In genomic region chr9:128703616-128704355, GRCh38 we compare ENCODE assay signal across 6 cellular contexts. TPM values are rescaled to one million over a fixed set of nuclear protein-coding genes. Genes with fewer than 3 reads are reported as not detected.
DNase-seq lines count a peak whose midpoint lies in the region; ATAC-seq and TF ChIP-seq lines count a peak whose summit lies in the region.

No MANE protein-coding gene starts in this region.

- peak overlapping the region; percentile 69 for H3K4me3 ChIP-seq in lung

- peak overlapping the region; percentile 80 to 91 for H3K4me3 Mint-ChIP-seq in CD14-positive monocyte
- peak overlapping the region; percentile 79 for H3K4me3 Mint-ChIP-seq in activated CD8-positive, alpha-beta T cell treated with anti-CD3 and anti-CD28 coated beads, Interleukin-2, amount 10 ng/mL, durations not matched to agents 7 days and 5 days

- no peaks in the 10 kb centered on the region for H3K36me3 Mint-ChIP-seq in CD14-positive monocyte
- peaks cover 2% of the 10 kb centered on the region for H3K36me3 Mint-ChIP-seq in activated CD8-positive, alpha-beta T cell treated with anti-CD3 and anti-CD28 coated beads, Interleukin-2, amount 10 ng/mL, durations not matched to agents 7 days and 5 days (ENCODE audit: low read depth)

- H3K27me3 ChIP-seq in lung (ENCODE audit: control insufficient read depth, insufficient read depth), result no peaks in the 10 kb centered on the region

- H3K9me3 ChIP-seq in lung (ENCODE audit: control insufficient read depth in 2 of 2, insufficient read depth in 1 of 2, low read length in 1 of 2), result no peaks in the 10 kb centered on the region

- peak overlapping the region in 1 of 7 donors; percentile 30 for H3K27ac Mint-ChIP-seq in CD14-positive monocyte
- H3K27ac Mint-ChIP-seq in activated CD8-positive, alpha-beta T cell treated with anti-CD3 and anti-CD28 coated beads, Interleukin-2, amount 10 ng/mL, durations not matched to agents 7 days and 5 days, result peak overlapping the region; percentile 60

- peaks cover 8 to 13% (median 12%) of the 10 kb centered on the region in 3 donors for H3K27me3 Mint-ChIP-seq in CD14-positive monocyte (ENCODE audit: low read depth in 3 of 3)
- no peaks in the 10 kb centered on the region for H3K27me3 Mint-ChIP-seq in activated CD8-positive, alpha-beta T cell treated with anti-CD3 and anti-CD28 coated beads, Interleukin-2, amount 10 ng/mL, durations not matched to agents 7 days and 5 days (ENCODE audit: low read depth)

- H3K36me3 ChIP-seq in lung (ENCODE audit: control insufficient read depth in 2 of 2, insufficient read depth in 2 of 2, low read length in 2 of 2), result peaks cover 0 to 3% of the 10 kb centered on the region in 2 donors

- peaks cover 13% of the 10 kb centered on the region for H3K4me1 Mint-ChIP-seq in CD14-positive monocyte
- peaks cover 14% of the 10 kb centered on the region for H3K4me1 Mint-ChIP-seq in activated CD8-positive, alpha-beta T cell treated with anti-CD3 and anti-CD28 coated beads, Interleukin-2, amount 10 ng/mL, durations not matched to agents 7 days and 5 days (ENCODE audit: low read depth)

- POLR2A ChIA-PET in activated CD8-positive, alpha-beta T cell treated with anti-CD3 and anti-CD28 coated beads, Interleukin-2, amount 10 ng/mL, durations not matched to agents 7 days and 5 days (lab: Charles Lee), result interaction anchor here (0.9 kb wide), 1 partner anchor 35 kb away, joined by 5 read pairs; no protein-coding TSS in a partner anchor

- intact Hi-C loops in CD14-positive monocyte (cut with micrococcal nuclease), result no loop called here

- WGBS in lung, 2 donors, result 54 to 57% methylated on average over 29 to 31 of the region's 31 CpGs

- no peaks in the 10 kb centered on the region for H3K9me3 Mint-ChIP-seq in CD14-positive monocyte
- H3K9me3 Mint-ChIP-seq in activated CD8-positive, alpha-beta T cell treated with anti-CD3 and anti-CD28 coated beads, Interleukin-2, amount 10 ng/mL, durations not matched to agents 7 days and 5 days (ENCODE audit: insufficient read depth), result no peaks in the 10 kb centered on the region

- TF ChIP-seq CTCF in CD14-positive monocyte (IDR thresholded peaks at IDR 0.05), result no peak
- no peak for TF ChIP-seq CTCF in lung (IDR thresholded peaks at IDR 0.05; ENCODE audit: control extremely low read depth, extremely low read depth)

- no peak for ATAC-seq in activated CD8-positive, alpha-beta T cell treated with anti-CD3 and anti-CD28 coated beads, Interleukin-2, amount 10 ng/mL, durations not matched to agents 7 days and 5 days
- ATAC-seq in lung (ENCODE audit: insufficient read depth, low FRiP score), result peak; percentile 4
- ATAC-seq in GM18498 (IDR thresholded peaks at IDR 0.05; ENCODE audit: unreplicated experiment), result no peak
- no peak for ATAC-seq in HG02981 (IDR thresholded peaks at IDR 0.05; ENCODE audit: unreplicated experiment)

- peak; percentile 41 for DNase-seq in CD14-positive monocyte (ENCODE audit: low spot score)
- DNase-seq in activated CD8-positive, alpha-beta T cell treated with anti-CD3 and anti-CD28 coated beads, Interleukin-2, amount 10 ng/mL, durations not matched to agents 7 days and 5 days, result no peak
- no peak for DNase-seq in lung (ENCODE audit: low spot score)
- no peak for DNase-seq in retina

- H3K4me1 ChIP-seq in lung (ENCODE audit: control insufficient read depth in 2 of 2, insufficient read depth in 2 of 2, low read length in 2 of 2), result peaks cover 0 to 5% of the 10 kb centered on the region in 2 donors

- CTCF ChIA-PET in activated CD8-positive, alpha-beta T cell treated with anti-CD3 and anti-CD28 coated beads, Interleukin-2, amount 10 ng/mL, durations not matched to agents 7 days and 5 days (lab: Charles Lee), result no interaction called here

- H3K27ac ChIP-seq in lung (ENCODE audit: low read depth in 1 of 2, low read length in 1 of 2), result peak overlapping the region; percentile 69 to 84

RNA-seq across cellular contexts. Expression of gene PKN3, which starts 1.5 kb away (rescaled TPM):
- polyA plus RNA-seq in CD14-positive monocyte, result under 1 TPM; 0.11 to 0.27 TPM
- total RNA-seq in activated CD8-positive, alpha-beta T cell treated with anti-CD3 and anti-CD28 coated beads, Interleukin-2, amount 10 ng/mL, durations not matched to agents 7 days and 5 days, result 1 to 10 TPM; 7.6 to 8.0 TPM
- 10 to 100 TPM in 1 of 2 donors, 1 to 10 TPM in 1; 4.1 to 19.3 TPM for total RNA-seq in lung
- polyA plus RNA-seq in lung, result 10 to 100 TPM in 1 of 2 donors, 1 to 10 TPM in 1; 8.6 to 13.0 TPM

RNA-seq across cellular contexts. Expression of gene SET, which starts 14.8 kb away (rescaled TPM):
- polyA plus RNA-seq in CD14-positive monocyte (100 to 1,000 TPM; 114 to 124 TPM), lung (100 to 1,000 TPM in 1 of 2 donors, 10 to 100 TPM in 1; 98.0 to 146 TPM)
- 100 to 1,000 TPM; 574 to 607 TPM for total RNA-seq in activated CD8-positive, alpha-beta T cell treated with anti-CD3 and anti-CD28 coated beads, Interleukin-2, amount 10 ng/mL, durations not matched to agents 7 days and 5 days
- total RNA-seq in lung, result 100 to 1,000 TPM; 232 to 364 TPM

RNA-seq across cellular contexts. Expression of gene ZDHHC12, which starts 20.1 kb away (rescaled TPM):
- 10 to 100 TPM; 68.4 to 72.7 TPM for polyA plus RNA-seq in CD14-positive monocyte
- 10 to 100 TPM; 80.4 to 88.4 TPM for total RNA-seq in activated CD8-positive, alpha-beta T cell treated with anti-CD3 and anti-CD28 coated beads, Interleukin-2, amount 10 ng/mL, durations not matched to agents 7 days and 5 days
- total RNA-seq in lung, result 10 to 100 TPM; 22.6 to 49.5 TPM
- 100 to 1,000 TPM in 1 of 2 donors, 10 to 100 TPM in 1; 77.4 to 103 TPM for polyA plus RNA-seq in lung

RNA-seq across cellular contexts. Expression of gene DYNC2I2, which starts 47.1 kb away (rescaled TPM):
- polyA plus RNA-seq in CD14-positive monocyte (1 to 10 TPM; 1.5 to 1.9 TPM), lung (10 to 100 TPM; 47.2 to 84.7 TPM)
- total RNA-seq in activated CD8-positive, alpha-beta T cell treated with anti-CD3 and anti-CD28 coated beads, Interleukin-2, amount 10 ng/mL, durations not matched to agents 7 days and 5 days, result 10 to 100 TPM; 68.9 to 76.3 TPM
- total RNA-seq in lung, result 10 to 100 TPM; 32.5 to 84.8 TPM
